1 cellular context compared by ENCODE assay signal in the genomic region with DNA sequence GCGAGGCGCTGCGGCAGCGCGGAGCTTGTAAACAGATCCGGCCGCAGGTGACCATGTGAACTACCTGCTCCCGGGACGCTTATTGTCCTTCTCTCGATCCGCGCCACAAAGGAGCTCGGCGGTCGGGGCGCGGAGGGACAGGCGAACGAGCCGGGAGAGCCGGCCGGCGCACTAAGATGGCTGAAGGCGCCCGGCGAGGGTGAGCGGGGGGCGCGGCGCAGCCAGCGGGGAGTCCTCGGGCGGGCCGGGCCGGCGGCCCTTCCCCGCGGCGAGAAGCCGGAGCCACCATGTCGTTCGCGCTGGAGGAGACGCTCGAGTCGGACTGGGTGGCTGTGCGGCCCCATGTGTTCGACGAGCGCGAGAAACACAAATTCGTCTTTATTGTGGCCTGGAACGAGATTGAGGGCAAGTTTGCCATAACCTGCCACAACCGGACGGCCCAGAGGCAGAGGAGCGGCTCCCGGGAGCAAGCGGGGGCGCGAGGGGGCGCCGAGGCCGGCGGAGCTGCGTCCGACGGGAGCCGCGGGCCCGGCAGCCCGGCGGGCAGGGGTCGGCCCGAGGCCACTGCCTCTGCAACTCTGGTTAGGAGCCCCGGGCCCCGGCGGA.
TF ChIP-seq lines count a peak whose summit lies in the region.

No MANE protein-coding gene starts in this region.

TF ChIP-seq in GM12878, 131 proteins besides CTCF, POLR2A, EP300 and RAD21 (continued from another document):
- TF ChIP-seq, protein P1, sequence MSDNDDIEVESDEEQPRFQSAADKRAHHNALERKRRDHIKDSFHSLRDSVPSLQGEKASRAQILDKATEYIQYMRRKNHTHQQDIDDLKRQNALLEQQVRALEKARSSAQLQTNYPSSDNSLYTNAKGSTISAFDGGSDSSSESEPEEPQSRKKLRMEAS (IDR thresholded peaks at IDR 0.05; ENCODE audit: low read depth, low read length), result peak; percentile 23; the same call in 1 of the 2 replicates
- 0 out of 2 replicates have a peak, but pooled peaks have one; percentile 43 for TF ChIP-seq SIN3A (IDR thresholded peaks at IDR 0.05; ENCODE audit: low read depth, low read length)
- peak; percentile 84 for TF ChIP-seq YY1 (IDR thresholded peaks at IDR 0.05; ENCODE audit: low read depth, low read length)
- no peak for TF ChIP-seq RFX5 (IDR thresholded peaks at IDR 0.05; ENCODE audit: low read depth, low read length)
- peak; percentile 35 for TF ChIP-seq HDAC6 (IDR thresholded peaks at IDR 0.05; ENCODE audit: unreplicated experiment)
- no peak for TF ChIP-seq NR2C2 (IDR thresholded peaks at IDR 0.05; ENCODE audit: borderline replicate concordance, control insufficient read depth, insufficient read length, low read depth)
- TF ChIP-seq TAF1 (IDR thresholded peaks at IDR 0.05; ENCODE audit: borderline replicate concordance, low read depth, low read length), result 0 out of 2 replicates have a peak, but pooled peaks have one; percentile 6
- TF ChIP-seq RB1 (IDR thresholded peaks at IDR 0.05; ENCODE audit: borderline replicate concordance), result no peak
- no peak for TF ChIP-seq NRF1 (conservative IDR thresholded peaks at IDR 0.05; ENCODE audit: low read depth, low read length)
- 0 out of 2 replicates have a peak, but pooled peaks have one; percentile 6 for TF ChIP-seq IKZF1 (conservative IDR thresholded peaks at IDR 0.05)
- TF ChIP-seq NBN (IDR thresholded peaks at IDR 0.05), result no peak
- TF ChIP-seq ATF7 (IDR thresholded peaks at IDR 0.05; ENCODE audit: low read depth), result no peak
